ENCODE assay signal across 8 cellular contexts in genomic region chr3:124565013-124565412, GRCh38.
A peak's percentile ranks its signal among the peaks of the same experiment; 100 is the strongest.
DNase-seq lines count a peak whose midpoint lies in the region; ATAC-seq, FAIRE-seq and TF ChIP-seq lines count a peak whose summit lies in the region.

No MANE protein-coding gene starts in this region.

- CTCF ChIA-PET in A549 (lab: Yijun Ruan, JAX) = interaction anchor here (0.6 to 10.4 kb wide), 48 partner anchors 9 to 472 kb away, joined by 3 to 348 read pairs (median 4); partner anchors contain the start of gene UMPS
- CTCF ChIA-PET in WTC11 (lab: Charles Lee) = interaction anchor here (0.6 to 5.2 kb wide), 27 partner anchors 8 to 1021 kb away, joined by 3 to 89 read pairs (median 4); no protein-coding TSS in a partner anchor

- WGBS in A549 (ENCODE audit: missing lambda C conversion rate) = 19% methylated on average over 5 of the region's 5 CpGs

- FAIRE-seq in A549 (lab: Jason Lieb, UNC) = no peak

- no peaks in the 10 kb centered on the region for H3K9me3 ChIP-seq in A549

- H3K4me2 ChIP-seq in A549 = peak overlapping the region; percentile 70

- H3K4me3 ChIP-seq in A549 (no peak overlapping the region), GM12875 (ENCODE audit: low read depth, low read length) (no peak overlapping the region)

- TF ChIP-seq CTCF in A549 (IDR thresholded peaks at IDR 0.05) (peak; percentile 91), GM12875 (IDR thresholded peaks at IDR 0.05; ENCODE audit: borderline replicate concordance, insufficient read depth, low read depth, low read length) (peak; percentile 73; the same call in 1 of the 2 replicates), WTC11 (IDR thresholded peaks at IDR 0.05) (peak; percentile 89)

- H3K27ac Mint-ChIP-seq in WTC11 = no peak overlapping the region

- peak; percentile 77 for DNase-seq in A549 (ENCODE audit: low read depth in 1 of 2, low spot score in 1 of 2)
- DNase-seq in NCI-H2107 treated with DMSO at 0.1 percent for 48 hours (lab: John Stamatoyannopoulos, UW; ENCODE audit: unreplicated experiment) = peak; percentile 78
- DNase-seq in WTC11 (ENCODE audit: low spot score) = peak; percentile 81
- DNase-seq in cerebellar cortex (ENCODE audit: low spot score) = peak; percentile 86
- peak; percentile 53 to 78 for DNase-seq in left colon
- peak; percentile 34 for DNase-seq in stimulated activated CD4-positive, alpha-beta T cell treated with anti-CD3 and anti-CD28 coated beads, Interleukin-4, amount 100 ng/mL, for 1 hour

- no peak for TF ChIP-seq POLR2A in A549 (IDR thresholded peaks at IDR 0.05; ENCODE audit: low read length)

- no peak overlapping the region for H3K4me3 Mint-ChIP-seq in WTC11

- H3K4me1 Mint-ChIP-seq in WTC11 = peaks cover 12% of the 10 kb centered on the region

- H3K27me3 Mint-ChIP-seq in WTC11 (ENCODE audit: low read depth) = no peaks in the 10 kb centered on the region

- ATAC-seq in A549 (peak; percentile 84 to 92), WTC11 (peak; percentile 73), left colon (peak; percentile 75), HG02759 (IDR thresholded peaks at IDR 0.05; ENCODE audit: unreplicated experiment) (no peak)

- POLR2A ChIA-PET in A549 (lab: Yijun Ruan, JAX) = no interaction called here
- POLR2A ChIA-PET in WTC11 (lab: Charles Lee) = no interaction called here

- TF ChIP-seq EP300 in A549 (IDR thresholded peaks at IDR 0.05) = no peak

- peaks cover 5% of the 10 kb centered on the region; the same call in 1 of the 3 replicates for H3K4me1 ChIP-seq in A549

- H3K36me3 Mint-ChIP-seq in WTC11 = no peaks in the 10 kb centered on the region

- TF ChIP-seq RAD21 in A549 (conservative IDR thresholded peaks at IDR 0.05 in 1 of 2, IDR thresholded peaks at IDR 0.05 in 1 of 2) = peak; percentile 97

- H3K27ac ChIP-seq in A549 = 0 out of 6 replicates have a peak overlapping the region, but pooled peaks of 1 of the 2 experiments have one; percentile 43

- H3K9me3 Mint-ChIP-seq in WTC11 = no peaks in the 10 kb centered on the region

- intact Hi-C loops in left colon (cut with DNase I, micrococcal nuclease) = no loop called here

TF ChIP-seq in A549, 52 proteins besides CTCF, POLR2A, EP300 and RAD21:
- TF ChIP-seq SMC3 (IDR thresholded peaks at IDR 0.05) = peak; percentile 94
- TF ChIP-seq, protein P1, sequence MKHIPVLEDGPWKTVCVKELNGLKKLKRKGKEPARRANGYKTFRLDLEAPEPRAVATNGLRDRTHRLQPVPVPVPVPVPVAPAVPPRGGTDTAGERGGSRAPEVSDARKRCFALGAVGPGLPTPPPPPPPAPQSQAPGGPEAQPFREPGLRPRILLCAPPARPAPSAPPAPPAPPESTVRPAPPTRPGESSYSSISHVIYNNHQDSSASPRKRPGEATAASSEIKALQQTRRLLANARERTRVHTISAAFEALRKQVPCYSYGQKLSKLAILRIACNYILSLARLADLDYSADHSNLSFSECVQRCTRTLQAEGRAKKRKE (CRISPR knock-in tag; IDR thresholded peaks at IDR 0.05; ENCODE audit: low read depth) = no peak
TF ChIP-seq in A549: peak in this region for 1.

TF ChIP-seq in WTC11, 78 proteins besides CTCF, POLR2A, EP300 and RAD21:
- TF ChIP-seq MYBL2 (CRISPR knock-in tag; IDR thresholded peaks at IDR 0.05) = no peak
- TF ChIP-seq ZSCAN18 (CRISPR knock-in tag; IDR thresholded peaks at IDR 0.05) = no peak
- no peak for TF ChIP-seq NR1H2 (CRISPR knock-in tag; IDR thresholded peaks at IDR 0.05)
- TF ChIP-seq PRRX2 (CRISPR knock-in tag; IDR thresholded peaks at IDR 0.05) = no peak
- TF ChIP-seq SMAD3 (CRISPR knock-in tag; IDR thresholded peaks at IDR 0.05; ENCODE audit: borderline replicate concordance) = no peak
- no peak for TF ChIP-seq TEAD1 (CRISPR knock-in tag; IDR thresholded peaks at IDR 0.05)
- no peak for TF ChIP-seq ZNF138 (CRISPR knock-in tag; conservative IDR thresholded peaks at IDR 0.05)
- no peak for TF ChIP-seq FOXK1 (CRISPR knock-in tag; IDR thresholded peaks at IDR 0.05)
- no peak for TF ChIP-seq TCF7 (CRISPR knock-in tag; IDR thresholded peaks at IDR 0.05; ENCODE audit: low read depth)
- no peak for TF ChIP-seq ZNF425 (CRISPR knock-in tag; conservative IDR thresholded peaks at IDR 0.05)
- TF ChIP-seq NR3C1 (CRISPR knock-in tag; conservative IDR thresholded peaks at IDR 0.05; ENCODE audit: low read depth) = no peak
- no peak for TF ChIP-seq FOXP4 (CRISPR knock-in tag; IDR thresholded peaks at IDR 0.05)
- TF ChIP-seq ESRRA (CRISPR knock-in tag; IDR thresholded peaks at IDR 0.05; ENCODE audit: borderline replicate concordance) = no peak
- no peak for TF ChIP-seq CREB1 (CRISPR knock-in tag; IDR thresholded peaks at IDR 0.05)

Comparison
In these comparisons a context has a peak if more than half of its experiments do, and no peak if none do; other contexts are left out.
1. DNase-seq: peak in every context shown above with its lines; median percentile 86 in cerebellar cortex; 81 in WTC11; 78 in NCI-H2107 treated with DMSO at 0.1 percent for 48 hours; 77 in A549; 66 in left colon; 34 in stimulated activated CD4-positive, alpha-beta T cell treated with anti-CD3 and anti-CD28 coated beads, Interleukin-4, amount 100 ng/mL, for 1 hour.
2. Of the 8 proteins assayed by ChIP-seq in both WTC11 and A549: peak only in WTC11: none; only in A549: none; in both: CTCF; in neither: 7.